Comparison of ENCODE assay signal across 29 cellular contexts in the genomic region with DNA sequence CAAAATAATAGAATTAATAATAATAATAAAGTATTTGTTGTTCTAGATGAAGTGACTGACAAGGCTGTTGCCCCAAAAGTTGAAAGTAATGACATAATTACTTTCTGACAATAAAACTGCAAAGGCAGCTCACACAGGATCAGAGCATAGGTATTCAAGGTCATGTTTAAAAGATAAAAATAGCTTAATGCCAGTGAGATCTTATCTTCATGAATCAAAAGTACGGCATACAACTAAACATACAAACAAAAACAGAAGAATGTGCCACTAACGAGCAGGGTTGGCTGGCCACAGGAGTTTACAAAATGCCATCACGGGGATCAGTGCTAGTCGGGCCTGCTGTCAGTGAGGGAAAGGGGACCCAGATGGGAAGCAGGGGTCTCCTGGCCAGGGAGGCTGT. TPM values are rescaled to one million over a fixed set of nuclear protein-coding genes. Genes with fewer than 3 reads are reported as not detected.
"Had no signal": no experiment of that assay in that cellular context is flagged by ENCODE, and none has a peak within 500 bp of the region (broad histone marks: within the 10 kb centered on the region; RNA-seq: fewer than 3 reads in every experiment).

No MANE protein-coding gene starts in this region.

- H3K4me3 ChIP-seq: colonic mucosa, gastrocnemius medialis, heart left ventricle, hepatocyte, left lung, ovary, right atrium auricular region, testis, tibial artery had no signal

- H3K4me3 Mint-ChIP-seq: dendritic cell treated with granulocyte-macrophage colony-stimulating factor and Interleukin-4, amounts not matched to agents 40 ng/mL and 50 ng/mL, for 4 days; endodermal cell; naive thymus-derived CD8-positive, alpha-beta T cell; nephron progenitor cell; stimulated activated effector memory CD8-positive, alpha-beta T cell treated with anti-CD3 and anti-CD28 coated beads, Interleukin-12 subunit alpha, Interleukin-12 subunit beta, amount 100 ng/mL, for 72 hours; type B pancreatic cell had no signal

- H3K27me3 ChIP-seq: colonic mucosa, hepatocyte, left lung, ovary, right atrium auricular region, testis had no signal

- ATAC-seq: esophagus mucosa; gastrocnemius medialis; heart left ventricle; left cardiac atrium; naive thymus-derived CD8-positive, alpha-beta T cell; sciatic nerve; stimulated activated effector memory CD8-positive, alpha-beta T cell treated with anti-CD3 and anti-CD28 coated beads, Interleukin-12 subunit alpha, Interleukin-12 subunit beta, amount 100 ng/mL, for 72 hours had no signal

- H3K36me3 Mint-ChIP-seq: naive thymus-derived CD8-positive, alpha-beta T cell; stimulated activated effector memory CD8-positive, alpha-beta T cell treated with anti-CD3 and anti-CD28 coated beads, Interleukin-12 subunit alpha, Interleukin-12 subunit beta, amount 100 ng/mL, for 72 hours; type B pancreatic cell had no signal

- DNase-seq: colonic mucosa; effector CD8-positive, alpha-beta T cell; endodermal cell; foreskin fibroblast; gastrocnemius medialis; heart left ventricle; left cardiac atrium; left lung; naive thymus-derived CD8-positive, alpha-beta T cell; nephron progenitor cell; nucleus accumbens; ovary; stimulated activated CD4-positive, alpha-beta T cell treated with anti-CD3 and anti-CD28 coated beads, Interleukin-2, amount 100 ng/mL, for 24 hours; stimulated activated CD4-positive, alpha-beta T cell treated with anti-CD3 and anti-CD28 coated beads, Interleukin-4, amount 100 ng/mL, for 24 hours; stimulated activated naive CD4-positive, alpha-beta T cell treated with Interleukin-2 at 50 U/mL for 16 hours; substantia nigra; testis; tibial artery had no signal

- H3K27ac Mint-ChIP-seq: dendritic cell treated with granulocyte-macrophage colony-stimulating factor and Interleukin-4, amounts not matched to agents 40 ng/mL and 50 ng/mL, for 4 days; endodermal cell; naive thymus-derived CD8-positive, alpha-beta T cell; nephron progenitor cell; stimulated activated effector memory CD8-positive, alpha-beta T cell treated with anti-CD3 and anti-CD28 coated beads, Interleukin-12 subunit alpha, Interleukin-12 subunit beta, amount 100 ng/mL, for 72 hours; type B pancreatic cell had no signal

- H3K27me3 Mint-ChIP-seq: type B pancreatic cell had no signal

- H3K27ac ChIP-seq: colonic mucosa, epithelial cell of prostate, gastrocnemius medialis, heart left ventricle, hepatocyte, left lung, ovary, right atrium auricular region, testis, tibial artery had no signal

- H3K4me2 ChIP-seq: hepatocyte had no signal

- H3K79me2 ChIP-seq: hepatocyte had no signal

- H3K4me1 ChIP-seq: gastrocnemius medialis, heart left ventricle, left lung, right atrium auricular region, testis, tibial artery had no signal

- H2AFZ ChIP-seq: hepatocyte had no signal

- H3K9me3 Mint-ChIP-seq: dendritic cell treated with granulocyte-macrophage colony-stimulating factor and Interleukin-4, amounts not matched to agents 40 ng/mL and 50 ng/mL, for 4 days; naive thymus-derived CD8-positive, alpha-beta T cell; nephron progenitor cell; stimulated activated effector memory CD8-positive, alpha-beta T cell treated with anti-CD3 and anti-CD28 coated beads, Interleukin-12 subunit alpha, Interleukin-12 subunit beta, amount 100 ng/mL, for 72 hours had no signal

- H3K36me3 ChIP-seq: colonic mucosa, gastrocnemius medialis, heart left ventricle, left lung, ovary, right atrium auricular region, tibial artery had no signal

- H3K4me1 Mint-ChIP-seq: naive thymus-derived CD8-positive, alpha-beta T cell; stimulated activated effector memory CD8-positive, alpha-beta T cell treated with anti-CD3 and anti-CD28 coated beads, Interleukin-12 subunit alpha, Interleukin-12 subunit beta, amount 100 ng/mL, for 72 hours had no signal

- H3K9me3 ChIP-seq: colonic mucosa, gastrocnemius medialis, heart left ventricle, left lung, ovary, right atrium auricular region, testis, tibial artery had no signal

RNA-seq across cellular contexts. Expression of gene TMPRSS2, which starts 22.4 kb away (rescaled TPM):
- total RNA-seq: heart left ventricle; left cardiac atrium; lung microvascular endothelial cell; myocyte; naive thymus-derived CD8-positive, alpha-beta T cell; right atrium auricular region; skeletal muscle tissue had no signal
